ENCODE assay signal across 11 cellular contexts in genomic region chr17:65553009-65553645, GRCh38. TPM values are rescaled to one million over a fixed set of nuclear protein-coding genes. Genes with fewer than 3 reads are reported as not detected.
DNase-seq lines count a peak whose midpoint lies in the region; ATAC-seq and TF ChIP-seq lines count a peak whose summit lies in the region.
"Had no signal": no experiment of that assay in that cellular context is flagged by ENCODE, and none has a peak within 500 bp of the region (broad histone marks: within the 10 kb centered on the region; RNA-seq: fewer than 3 reads in every experiment).

No MANE protein-coding gene starts in this region.

- H3K4me3 ChIP-seq in choroid plexus epithelial cell (ENCODE audit: low read depth, low read length), result no peak overlapping the region

- no peaks in the 10 kb centered on the region for H3K27me3 Mint-ChIP-seq in neural crest cell (ENCODE audit: low read depth)

- peaks cover 31% of the 10 kb centered on the region for H3K36me3 Mint-ChIP-seq in neural crest cell (ENCODE audit: low read depth)

- TF ChIP-seq CTCF in choroid plexus epithelial cell (conservative IDR thresholded peaks at IDR 0.05; ENCODE audit: low read depth, low read length) (no peak), neural crest cell (conservative IDR thresholded peaks at IDR 0.05) (no peak)

- H3K4me1 Mint-ChIP-seq in neural crest cell, result peaks cover 49% of the 10 kb centered on the region

- DNase-seq in EL, result peak; percentile 56
- DNase-seq in M059J (ENCODE audit: low read depth), result peak; percentile 56
- peak; percentile 78 for DNase-seq in choroid plexus epithelial cell (ENCODE audit: low read depth)
- no peak for DNase-seq in neural crest cell (ENCODE audit: low read depth, low spot score)
- DNase-seq in activated CD8-positive, alpha-beta memory T cell treated with anti-CD3 and anti-CD28 coated beads for 24 hours, result no peak
- no peak for DNase-seq in activated CD8-positive, alpha-beta memory T cell treated with anti-CD3 and anti-CD28 coated beads, Interleukin-2, amount 50 U/mL, for 48 hours
- DNase-seq: DMS79, dorsolateral prefrontal cortex, mesendoderm, NCI-H1930 had no signal

- H3K4me3 Mint-ChIP-seq in neural crest cell, result peak overlapping the region; percentile 67

- ATAC-seq in GM19328 (IDR thresholded peaks at IDR 0.05; ENCODE audit: unreplicated experiment), result no peak

- H3K27ac Mint-ChIP-seq in neural crest cell (ENCODE audit: unreplicated experiment), result no peak overlapping the region

- no peaks in the 10 kb centered on the region for H3K9me3 Mint-ChIP-seq in neural crest cell

RNA-seq across cellular contexts. Expression of gene AXIN2, which starts 8.3 kb away (rescaled TPM):
- 2.5 and 3.3 TPM in 2 replicates for total RNA-seq in M059J (2014; rRNA removed; shearing (Covaris generic))
- total RNA-seq in neural crest cell, result 66.5 and 68.5 TPM in 2 replicates

Comparison
In these comparisons a context has a peak if more than half of its experiments do, and no peak if none do; other contexts are left out.
1. DNase-seq: peak in EL (single experiment), M059J (single experiment) and choroid plexus epithelial cell (single experiment); none in neural crest cell (single experiment), activated CD8-positive, alpha-beta memory T cell treated with anti-CD3 and anti-CD28 coated beads for 24 hours (single experiment) and activated CD8-positive, alpha-beta memory T cell treated with anti-CD3 and anti-CD28 coated beads, Interleukin-2, amount 50 U/mL, for 48 hours (single experiment).
2. RNA of gene AXIN2, which starts 8.3 kb away (total RNA-seq): 66.5 to 68.5 TPM in neural crest cell; 2.5 to 3.3 TPM in M059J; every median in the first group is over 10 times any median in the second.